9 cellular contexts compared by ENCODE assay signal in the genomic region with DNA sequence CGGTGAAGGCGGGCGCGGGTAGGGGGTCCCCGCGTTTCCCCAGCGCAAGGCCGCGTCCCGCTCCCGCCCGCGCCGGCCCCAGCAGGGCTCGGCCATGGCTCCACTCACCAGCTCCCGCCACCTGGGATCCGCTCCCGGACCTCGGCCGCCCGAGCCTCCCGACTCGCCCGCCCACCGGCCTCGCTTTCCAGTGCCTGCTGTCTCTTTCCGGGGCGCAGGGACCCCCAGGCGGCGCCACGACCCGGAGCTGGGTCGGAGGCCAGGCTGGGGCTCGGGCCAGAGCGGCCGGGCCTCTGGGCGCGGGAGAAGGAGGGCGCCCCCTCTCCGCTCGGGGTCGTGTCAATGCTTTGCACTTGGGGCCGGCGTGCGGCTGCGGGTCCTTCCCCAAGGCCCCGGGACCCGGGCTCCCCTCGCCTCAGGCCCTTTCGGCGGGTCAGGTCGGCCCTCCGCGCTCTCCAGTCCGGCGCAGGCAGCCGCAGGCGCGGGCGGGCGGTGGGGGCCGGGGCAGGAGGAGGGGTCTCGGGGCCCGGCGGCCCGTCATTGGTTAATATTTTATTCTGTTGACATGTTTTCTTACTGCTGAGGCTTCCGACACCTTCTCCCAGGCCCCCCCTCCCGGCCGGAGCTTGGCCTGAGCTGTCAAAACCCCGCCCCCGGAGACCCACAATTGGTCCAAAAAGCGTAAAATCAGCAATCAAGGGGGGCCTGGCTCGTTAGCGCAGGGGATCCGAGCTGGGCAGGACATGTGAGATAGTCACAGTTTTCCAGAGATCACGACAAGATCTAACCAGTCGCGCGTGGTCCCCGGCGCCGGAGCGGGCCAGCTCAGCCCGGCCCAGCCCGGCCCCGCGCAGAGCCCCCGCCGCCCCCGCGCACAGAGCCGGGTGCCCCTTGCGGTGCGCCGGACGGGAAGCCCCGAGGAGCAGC. TPM values are rescaled to one million over a fixed set of nuclear protein-coding genes. Genes with fewer than 3 reads are reported as not detected.
A peak's percentile ranks its signal among the peaks of the same experiment; 100 is the strongest.
DNase-seq lines count a peak whose midpoint lies in the region; ATAC-seq, FAIRE-seq and TF ChIP-seq lines count a peak whose summit lies in the region.
"Had no signal": no experiment of that assay in that cellular context is flagged by ENCODE, and none has a peak within 500 bp of the region (broad histone marks: within the 10 kb centered on the region; RNA-seq: fewer than 3 reads in every experiment).

A gene (plus strand): TSS at position 713 of the 927 bp plus-strand sequence. CDS start 334 bp downstream, outside the sequence.

- peak; percentile 79 for DNase-seq in DMS114 treated with DMSO at 0.1 percent for 48 hours (lab: John Stamatoyannopoulos, UW; ENCODE audit: unreplicated experiment)
- peak; percentile 46 for DNase-seq in NCI-H1105 treated with DMSO at 0.1 percent for 48 hours (lab: John Stamatoyannopoulos, UW)
- DNase-seq in astrocyte of the spinal cord (ENCODE audit: low read depth, low spot score) = peak; percentile 81
- peak; percentile 75 for DNase-seq in iPS-NIHi7 (ENCODE audit: extremely low spot score)
- DNase-seq in small intestine = no peak
- DNase-seq in stimulated activated CD4-positive, alpha-beta T cell treated with anti-CD3 and anti-CD28 coated beads, Interleukin-4, amount 100 ng/mL, for 1 hour = no peak
- DNase-seq in activated CD4-positive, alpha-beta T cell treated with anti-CD3 and anti-CD28 coated beads for 48 hours = no peak

- H3K4me3 ChIP-seq in astrocyte of the spinal cord (ENCODE audit: low read depth, low read length) (peak within 1 kb of the TSS; percentile 49), small intestine (ENCODE audit: low read depth in 1 of 2, low read length in 2 of 2) (peak within 1 kb of the TSS; percentile 21 to 49)

- H3K27ac ChIP-seq in small intestine (ENCODE audit: low read depth in 1 of 2, low read length in 1 of 2) = peak within 1 kb of the TSS in 1 of 2 donors; percentile 80

- no peak for TF ChIP-seq CTCF in astrocyte of the spinal cord (IDR thresholded peaks at IDR 0.05; ENCODE audit: low read depth, low read length)

- in situ Hi-C loops in astrocyte of the spinal cord (cut with HindIII; ENCODE audit: low sequenced_read_pairs) = no loop called here

- no peaks in the 10 kb centered on the region for H3K9me3 ChIP-seq in small intestine (ENCODE audit: control insufficient read depth, low read depth)

- peaks cover 0 to 5% of the 10 kb centered on the region in 2 donors for H3K4me1 ChIP-seq in small intestine (ENCODE audit: control insufficient read depth in 2 of 2, insufficient read depth in 1 of 2, low read depth in 1 of 2, low read length in 1 of 2)

- ATAC-seq in GM21717 (IDR thresholded peaks at IDR 0.05; ENCODE audit: unreplicated experiment) = no peak

- no peaks in the 10 kb centered on the region for H3K36me3 ChIP-seq in small intestine (ENCODE audit: control insufficient read depth in 2 of 2, insufficient read depth in 2 of 2, low read length in 2 of 2)

- WGBS in small intestine, 3 donors = 1 to 2% (median 2%) methylated on average over 68 to 97 of the region's 97 CpGs

- no peak for FAIRE-seq in small intestine (lab: Jason Lieb, UNC)
- FAIRE-seq: TTC549 had no signal

- H3K27me3 ChIP-seq in small intestine (ENCODE audit: control insufficient read depth in 2 of 2, insufficient read depth in 2 of 2, low read length in 2 of 2) = peaks cover 43 to 49% of the 10 kb centered on the region in 2 donors

RNA-seq across cellular contexts. Expression of the gene that starts here (rescaled TPM):
- polyA plus RNA-seq in small intestine = 1 to 10 TPM in 2 of 3 donors, under 1 TPM in 1; 0.45 to 9.5 (median 4.3) TPM

Comparison
In these comparisons a context has a peak if more than half of its experiments do, and no peak if none do; other contexts are left out.
1. DNase-seq: peak in DMS114 treated with DMSO at 0.1 percent for 48 hours (single experiment), NCI-H1105 treated with DMSO at 0.1 percent for 48 hours (single experiment), astrocyte of the spinal cord (single experiment) and iPS-NIHi7 (single experiment); none in small intestine (single experiment), stimulated activated CD4-positive, alpha-beta T cell treated with anti-CD3 and anti-CD28 coated beads, Interleukin-4, amount 100 ng/mL, for 1 hour (single experiment) and activated CD4-positive, alpha-beta T cell treated with anti-CD3 and anti-CD28 coated beads for 48 hours (single experiment).